ENCODE assay signal across 8 cellular contexts in the genomic region with DNA sequence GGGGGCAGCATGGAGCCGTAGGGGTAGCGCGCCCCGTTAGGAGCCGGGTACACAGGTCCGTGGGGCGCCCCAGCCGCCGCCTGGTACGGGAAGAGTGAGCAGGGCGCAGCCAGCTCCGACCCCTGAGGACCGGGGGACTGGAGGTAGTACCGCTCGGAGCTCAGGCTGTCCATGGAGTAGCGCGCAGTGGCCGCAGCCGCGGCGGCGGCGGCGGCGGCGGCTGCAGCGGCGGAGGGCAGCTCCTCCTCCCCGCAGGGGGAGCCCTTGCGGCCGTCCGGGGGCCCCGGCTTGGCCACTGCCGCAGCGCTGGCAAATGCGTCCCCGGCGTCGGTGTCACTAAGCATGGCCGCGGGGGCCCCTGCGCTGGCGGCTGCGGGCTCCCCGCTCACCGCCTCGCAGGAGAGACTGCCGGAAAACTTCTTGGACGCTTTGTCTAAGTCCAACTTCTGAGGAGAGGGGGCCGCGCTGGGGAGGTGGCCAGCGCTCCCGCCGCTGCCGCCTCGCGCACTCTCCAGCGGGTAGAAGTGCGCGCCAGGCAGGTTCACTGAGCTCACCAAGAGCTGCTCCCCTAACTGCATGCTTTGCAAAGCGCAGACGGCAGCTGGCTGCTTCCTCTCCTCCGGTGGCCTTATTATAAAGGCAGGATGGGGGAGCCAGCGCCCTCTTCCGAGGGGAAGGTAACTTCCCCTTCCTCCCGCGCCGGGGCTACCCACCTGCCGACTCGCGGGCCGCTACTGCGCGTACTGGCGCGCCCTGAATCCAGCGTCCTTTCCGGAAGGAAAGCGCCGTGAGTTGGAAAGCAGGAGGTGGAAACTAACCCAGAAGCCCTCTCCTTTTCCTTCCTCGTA. TPM values are rescaled to one million over a fixed set of nuclear protein-coding genes. Genes with fewer than 3 reads are reported as not detected.
A peak's percentile ranks its signal among the peaks of the same experiment; 100 is the strongest.
DNase-seq lines count a peak whose midpoint lies in the region; ATAC-seq lines count a peak whose summit lies in the region.

A gene (minus strand): TSS at position 607 of the 848 bp plus-strand sequence. CDS start 29 bp downstream, at position 578.

- H3K27ac Mint-ChIP-seq in activated CD4-positive, alpha-beta T cell treated with anti-CD3 and anti-CD28 coated beads, Interleukin-2, amount 10 ng/mL, durations not matched to agents 24 days and 14 days = peak within 1 kb of the TSS; percentile 66

- H3K4me3 Mint-ChIP-seq in activated CD4-positive, alpha-beta T cell treated with anti-CD3 and anti-CD28 coated beads, Interleukin-2, amount 10 ng/mL, durations not matched to agents 24 days and 14 days = peak within 1 kb of the TSS; percentile 85

- H3K27me3 ChIP-seq in ectodermal cell (ENCODE audit: control insufficient read depth, insufficient read depth, low read length, poor library complexity, severe bottlenecking) = peaks cover 100% of the 10 kb centered on the region
- peaks cover 82% of the 10 kb centered on the region for H3K27me3 ChIP-seq in thymus (ENCODE audit: control insufficient read depth, insufficient read depth)

- peak; percentile 52 for ATAC-seq in HG02970 (IDR thresholded peaks at IDR 0.05; ENCODE audit: low FRiP score, unreplicated experiment)

- H3K4me1 ChIP-seq in ectodermal cell (ENCODE audit: control insufficient read depth, insufficient read depth, low read length) (peaks cover 13% of the 10 kb centered on the region), thymus (ENCODE audit: control insufficient read depth, insufficient read depth, low read length) (peaks cover 6% of the 10 kb centered on the region)

- peaks cover 85% of the 10 kb centered on the region for H3K27me3 Mint-ChIP-seq in activated CD4-positive, alpha-beta T cell treated with anti-CD3 and anti-CD28 coated beads, Interleukin-2, amount 10 ng/mL, durations not matched to agents 24 days and 14 days

- intact Hi-C loops in activated CD4-positive, alpha-beta T cell treated with anti-CD3 and anti-CD28 coated beads, Interleukin-2, amount 10 ng/mL, durations not matched to agents 24 days and 14 days (cut with micrococcal nuclease) = loop anchor here (1.0 to 5.0 kb wide), 4 partner anchors 8 to 564 kb away; no protein-coding TSS in a partner anchor

- WGBS in ectodermal cell, 2 experiments = 1% methylated on average over 81 of the region's 81 CpGs
- WGBS in thymus = under 1% methylated on average over 81 of the region's 81 CpGs

- no peaks in the 10 kb centered on the region for H3K9me3 ChIP-seq in ectodermal cell (ENCODE audit: control insufficient read depth, low read length)
- H3K9me3 ChIP-seq in thymus (ENCODE audit: control insufficient read depth) = peaks cover 1% of the 10 kb centered on the region

- peaks cover 11% of the 10 kb centered on the region for H3K36me3 Mint-ChIP-seq in activated CD4-positive, alpha-beta T cell treated with anti-CD3 and anti-CD28 coated beads, Interleukin-2, amount 10 ng/mL, durations not matched to agents 24 days and 14 days (ENCODE audit: low read depth)

- peak within 1 kb of the TSS; percentile 43 for H3K4me3 ChIP-seq in ectodermal cell (ENCODE audit: insufficient read depth, low read depth, low read length)
- peak within 1 kb of the TSS; percentile 55 for H3K4me3 ChIP-seq in thymus (ENCODE audit: low read length)

- H3K4me1 Mint-ChIP-seq in activated CD4-positive, alpha-beta T cell treated with anti-CD3 and anti-CD28 coated beads, Interleukin-2, amount 10 ng/mL, durations not matched to agents 24 days and 14 days = peaks cover 32% of the 10 kb centered on the region

- no peak within 1 kb of the TSS for H3K27ac ChIP-seq in ectodermal cell (ENCODE audit: insufficient read depth, low read depth, low read length, poor library complexity, severe bottlenecking)
- no peak within 1 kb of the TSS for H3K27ac ChIP-seq in thymus (ENCODE audit: low read depth)

- H3K36me3 ChIP-seq in ectodermal cell (ENCODE audit: control insufficient read depth, insufficient read depth, low read length) = no peaks in the 10 kb centered on the region
- no peaks in the 10 kb centered on the region for H3K36me3 ChIP-seq in thymus (ENCODE audit: control insufficient read depth, insufficient read depth)

- DNase-seq in NCI-H2227 (lab: John Stamatoyannopoulos, UW; ENCODE audit: unreplicated experiment) (peak; percentile 26), NCI-H2227 treated with DMSO at 0.1 percent for 48 hours (lab: John Stamatoyannopoulos, UW) (no peak), NCI-H446 (lab: John Stamatoyannopoulos, UW) (peak; percentile 43 to 61), myocyte (ENCODE audit: low read depth) (peak; percentile 50)
- peak; percentile 90 for DNase-seq in activated CD4-positive, alpha-beta T cell treated with anti-CD3 and anti-CD28 coated beads, Interleukin-2, amount 10 ng/mL, durations not matched to agents 24 days and 14 days

- peaks cover 9% of the 10 kb centered on the region for H3K9me3 Mint-ChIP-seq in activated CD4-positive, alpha-beta T cell treated with anti-CD3 and anti-CD28 coated beads, Interleukin-2, amount 10 ng/mL, durations not matched to agents 24 days and 14 days

RNA-seq across cellular contexts. Expression of the gene that starts here (rescaled TPM):
- 7.4 and 7.8 TPM in 2 replicates for total RNA-seq in activated CD4-positive, alpha-beta T cell treated with anti-CD3 and anti-CD28 coated beads, Interleukin-2, amount 10 ng/mL, durations not matched to agents 24 days and 14 days
- 0.19 TPM for polyA plus RNA-seq in ectodermal cell (2013, experiment 1 of 4)
- polyA plus RNA-seq in ectodermal cell (2013, experiment 2 of 4) = 0.09 TPM
- 0.11 TPM for polyA plus RNA-seq in ectodermal cell (2013, experiment 3 of 4)
- polyA plus RNA-seq in ectodermal cell (2013, experiment 4 of 4) = not detected
- total RNA-seq in myocyte = not detected in 2 replicates
- polyA plus RNA-seq in myocyte (2012) = not detected
- 0.78 TPM for polyA plus RNA-seq in thymus

Comparison
In these comparisons a context has a peak if more than half of its experiments do, and no peak if none do; other contexts are left out.
1. Peak in DNase-seq in myocyte; RNA of the gene not detected or under 1 TPM.